Comparison of ENCODE assay signal across 7 cellular contexts in the genomic region with DNA sequence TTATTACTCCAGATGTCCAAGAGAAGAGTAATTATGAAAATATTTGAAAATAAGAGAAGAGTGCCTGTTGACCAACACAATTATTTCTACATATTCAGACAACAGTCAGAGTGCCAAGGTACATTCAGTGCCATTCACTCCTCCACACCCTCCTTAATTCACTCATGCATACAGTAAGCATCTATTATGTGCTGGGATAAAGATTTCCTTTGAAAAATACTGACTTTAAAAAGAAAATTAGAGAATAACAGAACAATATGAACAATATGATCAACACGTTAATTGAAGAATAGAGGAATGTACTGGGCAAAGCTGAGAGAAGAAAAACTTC.
"Had no signal": no experiment of that assay in that cellular context is flagged by ENCODE, and none has a peak within 500 bp of the region (broad histone marks: within the 10 kb centered on the region; RNA-seq: fewer than 3 reads in every experiment).

No MANE protein-coding gene starts in this region.

- H2AFZ ChIP-seq: GM23338 had no signal

- FAIRE-seq: H1, H54, HTR-8/SVneo had no signal

- DNase-seq: H9, HCEC 1CT, KBM-7 had no signal

- H3K4me3 ChIP-seq: GM23338 had no signal

- H3K4me2 ChIP-seq: GM23338 had no signal

- ATAC-seq: GM23338 had no signal
